ENCODE assay signal across 8 cellular contexts in genomic region chr19:41204338-41204737, GRCh38. TPM values are rescaled to one million over a fixed set of nuclear protein-coding genes. Genes with fewer than 3 reads are reported as not detected.
A peak's percentile ranks its signal among the peaks of the same experiment; 100 is the strongest.
DNase-seq lines count a peak whose midpoint lies in the region; ATAC-seq and TF ChIP-seq lines count a peak whose summit lies in the region.
"Not testable (repeated sequence)": the region's sequence is repeated elsewhere in the genome, so short reads cannot be mapped to it uniquely, and the experiment has no call there.

No MANE protein-coding gene starts in this region.

- in situ Hi-C loops in Caki2 (cut with HindIII; ENCODE audit: low pct_unique_long_range_greater_than_20kb, low sequenced_read_pairs), result not testable (repeated sequence)

- not testable (repeated sequence) for H3K27me3 Mint-ChIP-seq in WTC11 (ENCODE audit: low read depth)

- TF ChIP-seq CTCF in WTC11 (IDR thresholded peaks at IDR 0.05) (peak; percentile 86), ascending aorta (IDR thresholded peaks at IDR 0.05) (peak; percentile 89 to 92 (median 89))

- peak overlapping the region; percentile 98 for H3K27ac Mint-ChIP-seq in WTC11

- ATAC-seq in WTC11, result peak; percentile 94

- DNase-seq in Caki2 (ENCODE audit: low read depth) (peak; percentile 80), HT-29 (ENCODE audit: low spot score) (peak; percentile 95), NCI-H748 treated with DMSO at 0.1 percent for 48 hours (lab: John Stamatoyannopoulos, UW) (peak; percentile 25), WTC11 (ENCODE audit: low spot score) (peak; percentile 89), ascending aorta (ENCODE audit: low spot score in 2 of 2) (peak in 1 of 2 donors; percentile 89), head of caudate nucleus (peak; percentile 58 to 92 (median 82)), nucleus accumbens (lab: John Stamatoyannopoulos, UW) (peak in 50 of 56 donors; percentile 8 to 84 (median 53))
- peak; percentile 52 to 73 for DNase-seq in stimulated activated CD8-positive, alpha-beta memory T cell treated with anti-CD3 and anti-CD28 coated beads, Interleukin-7, amount 100 ng/mL, for 48 hours (ENCODE audit: extremely low read depth in 1 of 2, low read depth in 1 of 2)

- H3K4me3 ChIP-seq in ascending aorta, result not testable (repeated sequence)

- H3K36me3 ChIP-seq in ascending aorta, result not testable (repeated sequence)

- not testable (repeated sequence) for H3K9me3 ChIP-seq in ascending aorta

- intact Hi-C loops in ascending aorta (cut with DNase I), result loop anchor here (1.0 to 2.0 kb wide), 3 partner anchors 14 to 104 kb away; partner anchors contain the start of gene AXL
- intact Hi-C loops in head of caudate nucleus (cut with DNase I), result not testable (repeated sequence)

- CTCF ChIA-PET in WTC11 (lab: Charles Lee), result interaction anchor here (0.6 to 3.4 kb wide), 44 partner anchors 8 to 1950 kb away, joined by 3 to 95 read pairs (median 4); partner anchors contain the start of genes AXL, B9D2, CYP2S1 and HNRNPUL1

- H3K27ac ChIP-seq in ascending aorta, result not testable (repeated sequence)

- H3K36me3 Mint-ChIP-seq in WTC11, result peaks cover 59% of the 10 kb centered on the region

- not testable (repeated sequence) for H3K9me3 Mint-ChIP-seq in WTC11

- POLR2A ChIA-PET in WTC11 (lab: Charles Lee), result interaction anchor here (0.6 to 1.1 kb wide), 6 partner anchors 55 to 522 kb away, joined by 3 to 12 read pairs (median 3); partner anchors contain the start of gene HNRNPUL1

- H3K4me1 Mint-ChIP-seq in WTC11, result not testable (repeated sequence)

- not testable (repeated sequence) for H3K4me1 ChIP-seq in ascending aorta

- not testable (repeated sequence) for H3K4me3 Mint-ChIP-seq in WTC11

- not testable (repeated sequence) for H3K27me3 ChIP-seq in ascending aorta

RNA-seq across cellular contexts. Expression of gene CYP2S1, which starts 11.3 kb away (rescaled TPM):
- total RNA-seq in Caki2 (2014; rRNA removed; shearing (Covaris generic); ENCODE audit: low replicate concordance), result 10.6 and 40.2 TPM in 2 replicates
- total RNA-seq in HT-29 (2014; rRNA removed; shearing (Covaris generic)), result 18.2 and 31.4 TPM in 2 replicates
- 173 to 191 TPM (median 188 TPM) in 3 replicates for total RNA-seq in WTC11 (2021)
- total RNA-seq in ascending aorta, result not detected

RNA-seq across cellular contexts. Expression of gene AXL, which starts 14.7 kb away (rescaled TPM):
- 349 and 418 TPM in 2 replicates for total RNA-seq in Caki2 (2014; rRNA removed; shearing (Covaris generic); ENCODE audit: low replicate concordance)
- total RNA-seq in HT-29 (2014; rRNA removed; shearing (Covaris generic)), result 1.5 and 1.7 TPM in 2 replicates
- total RNA-seq in WTC11 (2021) (25.0 to 27.3 TPM (median 27.0 TPM) in 3 replicates), ascending aorta (122 TPM)

RNA-seq across cellular contexts. Expression of gene HNRNPUL1, which starts 59.8 kb away (rescaled TPM):
- total RNA-seq in Caki2 (2014; rRNA removed; shearing (Covaris generic); ENCODE audit: low replicate concordance), result 136 and 137 TPM in 2 replicates
- 294 and 300 TPM in 2 replicates for total RNA-seq in HT-29 (2014; rRNA removed; shearing (Covaris generic))
- 246 to 282 TPM (median 257 TPM) in 3 replicates for total RNA-seq in WTC11 (2021)
- total RNA-seq in ascending aorta, result 81.1 TPM

Comparison
In these comparisons a context has a peak if more than half of its experiments do, and no peak if none do; other contexts are left out.
1. RNA of gene CYP2S1, which starts 11.3 kb away (total RNA-seq): 173 to 191 TPM in WTC11, 18.2 to 31.4 TPM in HT-29 and 10.6 to 40.2 TPM in Caki2; not detected in ascending aorta (single experiment); every median in the first group is over 10 times any median in the second.